8 cellular contexts compared by ENCODE assay signal in genomic region chr1:152495066-152495675, GRCh38. TPM values are rescaled to one million over a fixed set of nuclear protein-coding genes. Genes with fewer than 3 reads are reported as not detected.
A peak's percentile ranks its signal among the peaks of the same experiment; 100 is the strongest.
DNase-seq lines count a peak whose midpoint lies in the region; ATAC-seq, FAIRE-seq and TF ChIP-seq lines count a peak whose summit lies in the region.

No MANE protein-coding gene starts in this region.

- H3T11ph ChIP-seq in H9 (ENCODE audit: low read length), result no peak overlapping the region

- TF ChIP-seq CTCF in Caco-2 (IDR thresholded peaks at IDR 0.05; ENCODE audit: insufficient read depth in 1 of 2, low read depth in 1 of 2, low read length in 1 of 2, severe bottlenecking in 1 of 2, unreplicated experiment in 1 of 2) (peak; percentile 72 to 77), Panc1 (IDR thresholded peaks at IDR 0.05) (peak; percentile 78), fibroblast of villous mesenchyme (IDR thresholded peaks at IDR 0.05; ENCODE audit: insufficient read depth, low read depth, low read length) (peak; percentile 33), mesothelial cell of epicardium (IDR thresholded peaks at IDR 0.05; ENCODE audit: unreplicated experiment) (no peak), H9 (conservative IDR thresholded peaks at IDR 0.05) (no peak)

- no peak overlapping the region for H3K4ac ChIP-seq in H9 (ENCODE audit: low read depth, low read length)

- H3K56ac ChIP-seq in H9 (ENCODE audit: insufficient read length, low read depth, low read length), result no peak overlapping the region

- H2AK5ac ChIP-seq in H9 (ENCODE audit: insufficient read length, low read length), result no peak overlapping the region

- H3K23ac ChIP-seq in H9 (ENCODE audit: insufficient read length, low read depth, low read length), result no peak overlapping the region

- no peaks in the 10 kb centered on the region for H3K79me2 ChIP-seq in H9 (ENCODE audit: insufficient read depth, low read length)

- no peaks in the 10 kb centered on the region for H3K79me1 ChIP-seq in H9 (ENCODE audit: insufficient read depth, low read depth, low read length, poor library complexity, severe bottlenecking)

- in situ Hi-C loops in Panc1 (cut with HindIII; ENCODE audit: low pct_unique_long_range_greater_than_20kb, low sequenced_read_pairs), result no loop called here

- H3K36me3 Mint-ChIP-seq in Caco-2 (ENCODE audit: insufficient read depth, unreplicated experiment), result no peaks in the 10 kb centered on the region
- H3K36me3 Mint-ChIP-seq in mesothelial cell of epicardium, result peaks cover 3% of the 10 kb centered on the region
- H3K36me3 Mint-ChIP-seq in H9 (ENCODE audit: insufficient read depth in 1 of 3, low read depth in 3 of 3), result peaks cover 0 to 24% (median 10%) of the 10 kb centered on the region in 3 experiments; a peak in 6 of 7 replicates

- H3K9me3 ChIP-seq in Caco-2 (no peaks in the 10 kb centered on the region), Panc1 (ENCODE audit: control insufficient read depth, insufficient read depth, low read depth, low read length) (no peaks in the 10 kb centered on the region), H9 (ENCODE audit: control insufficient read depth, low read depth, low read length) (peaks cover 75% of the 10 kb centered on the region)

- H3K4me1 Mint-ChIP-seq in Caco-2 (ENCODE audit: low read depth, unreplicated experiment), result no peaks in the 10 kb centered on the region
- H3K4me1 Mint-ChIP-seq in mesothelial cell of epicardium, result no peaks in the 10 kb centered on the region
- no peaks in the 10 kb centered on the region for H3K4me1 Mint-ChIP-seq in H9

- CTCF ChIA-PET in Caco-2 (lab: Charles Lee) (interaction anchor here (0.6 to 1.2 kb wide), 2 partner anchors 38 to 43 kb away, joined by 3 to 5 read pairs; no protein-coding TSS in a partner anchor), Panc1 (lab: Charles Lee) (no interaction called here)

- ATAC-seq in Panc1 (peak; percentile 62; the same call in 1 of the 2 replicates), GM21381 (IDR thresholded peaks at IDR 0.05; ENCODE audit: unreplicated experiment) (no peak)

- no peak overlapping the region for H4K5ac ChIP-seq in H9 (ENCODE audit: insufficient read length, low read depth, low read length)

- no peak overlapping the region for H2BK120ac ChIP-seq in H9 (ENCODE audit: low read depth, low read length, poor library complexity, severe bottlenecking)

- H2BK15ac ChIP-seq in H9 (ENCODE audit: low read depth, low read length), result no peak overlapping the region

- no peaks in the 10 kb centered on the region for H3K36me3 ChIP-seq in Caco-2 (ENCODE audit: control insufficient read depth, insufficient read depth, low read length)
- H3K36me3 ChIP-seq in Panc1 (ENCODE audit: control insufficient read depth, insufficient read depth, low read length), result no peaks in the 10 kb centered on the region

- intact Hi-C loops in Caco-2 (cut with micrococcal nuclease; ENCODE audit: unreplicated experiment), result no loop called here
- intact Hi-C loops in Panc1 (cut with micrococcal nuclease; ENCODE audit: unreplicated experiment), result no loop called here

- no peaks in the 10 kb centered on the region for H3K4me1 ChIP-seq in Caco-2
- H3K4me1 ChIP-seq in Panc1 (ENCODE audit: control insufficient read depth, insufficient read depth, low read length), result no peaks in the 10 kb centered on the region
- no peaks in the 10 kb centered on the region for H3K4me1 ChIP-seq in H9 (ENCODE audit: insufficient read depth, low read length)

- no peak overlapping the region for H3K4me3 ChIP-seq in Caco-2 (ENCODE audit: low read depth, low read length)
- no peak overlapping the region for H3K4me3 ChIP-seq in Panc1 (ENCODE audit: low read depth in 2 of 2, low read length in 2 of 2)
- no peak overlapping the region for H3K4me3 ChIP-seq in fibroblast of villous mesenchyme (ENCODE audit: low read depth, low read length)

- H3K9ac ChIP-seq in H9 (ENCODE audit: extremely low read depth, insufficient read length, low read length), result no peak overlapping the region

- no TSS peak for BruUV-seq in Caco-2 (replicated peaks; lab: Mats Ljungman, UMichigan)
- BruUV-seq in Panc1 (replicated peaks; lab: Mats Ljungman, UMichigan), result no TSS peak

- H3K18ac ChIP-seq in H9 (ENCODE audit: insufficient read length, low read depth, low read length), result no peak overlapping the region

- H3K23me2 ChIP-seq in H9 (ENCODE audit: insufficient read length, low read depth, low read length, poor library complexity, severe bottlenecking), result no peaks in the 10 kb centered on the region

- no peak overlapping the region for H2BK20ac ChIP-seq in H9 (ENCODE audit: low read depth, low read length, poor library complexity, severe bottlenecking)

- H3K27me3 ChIP-seq in Caco-2 (replicated peaks; ENCODE audit: control insufficient read depth, insufficient read depth, low read length) (no peaks in the 10 kb centered on the region), Panc1 (ENCODE audit: control insufficient read depth, insufficient read depth, low read length) (no peaks in the 10 kb centered on the region; the same call in 1 of the 2 replicates), H9 (ENCODE audit: insufficient read depth, low read length) (no peaks in the 10 kb centered on the region)

- H4K20me1 ChIP-seq in H9 (ENCODE audit: control insufficient read depth, insufficient read depth, insufficient read length), result no peaks in the 10 kb centered on the region

- H3K4me2 ChIP-seq in H9 (ENCODE audit: insufficient read depth, insufficient read length, low read length), result no peak overlapping the region

- TF ChIP-seq POLR2A in GM12891 (IDR thresholded peaks at IDR 0.05; ENCODE audit: low read depth, low read length), result no peak

- no peak overlapping the region for H2AFZ ChIP-seq in H9 (ENCODE audit: low read length)

- no peak for FAIRE-seq in GM12891 (lab: Jason Lieb, UNC)

- no CpG with 5 or more reads among the region's 4 CpGs for WGBS in H9 (ENCODE audit: extremely low coverage, insufficient read length, low lambda C conversion rate)

- H3K27me3 Mint-ChIP-seq in Caco-2 (ENCODE audit: insufficient read depth, unreplicated experiment) (no peaks in the 10 kb centered on the region), mesothelial cell of epicardium (ENCODE audit: low read depth) (no peaks in the 10 kb centered on the region), H9 (ENCODE audit: low read depth) (no peaks in the 10 kb centered on the region; the same call in 1 of the 2 replicates)

- POLR2A ChIA-PET in Caco-2 (lab: Charles Lee) (no interaction called here), Panc1 (lab: Charles Lee) (no interaction called here)

- H3K27ac ChIP-seq in Panc1 (ENCODE audit: low read length) (no peak overlapping the region), H9 (ENCODE audit: insufficient read length, low read depth, low read length) (no peak overlapping the region)

- no peak overlapping the region for H4K8ac ChIP-seq in H9 (replicated peaks; ENCODE audit: insufficient read length, low read depth, low read length)

- DNase-seq in Caco-2 (peak; percentile 56 to 67), GM12891 (ENCODE audit: insufficient read length, low spot score) (peak; percentile 35), Panc1 (ENCODE audit: low read depth, low spot score) (no peak), fibroblast of villous mesenchyme (ENCODE audit: low read depth) (no peak), mesothelial cell of epicardium (ENCODE audit: low spot score in 2 of 2, unreplicated experiment in 2 of 2) (no peak), H9 (no peak), HuH-7.5 (ENCODE audit: low spot score) (no peak)

- no peak overlapping the region for H2BK5ac ChIP-seq in H9 (ENCODE audit: insufficient read length, low read length)

- H3K14ac ChIP-seq in H9 (ENCODE audit: insufficient read depth, low read length), result no peak overlapping the region

- H3K27ac Mint-ChIP-seq in Caco-2 (ENCODE audit: unreplicated experiment) (no peak overlapping the region), mesothelial cell of epicardium (no peak overlapping the region), H9 (no peak overlapping the region)

- no peak overlapping the region for H2BK12ac ChIP-seq in H9 (ENCODE audit: insufficient read length, low read depth, low read length)

- H4K91ac ChIP-seq in H9 (ENCODE audit: insufficient read length, low read depth, low read length), result no peak overlapping the region

- H3K4me3 Mint-ChIP-seq in Caco-2 (ENCODE audit: unreplicated experiment) (no peak overlapping the region), mesothelial cell of epicardium (no peak overlapping the region), H9 (no peak overlapping the region)

- H3K9me3 Mint-ChIP-seq in Caco-2 (ENCODE audit: unreplicated experiment) (no peaks in the 10 kb centered on the region), mesothelial cell of epicardium (peaks cover 40% of the 10 kb centered on the region), H9 (peaks cover 74 to 79% of the 10 kb centered on the region in 2 experiments)

TF ChIP-seq in GM12891, 5 proteins besides CTCF, POLR2A, EP300 and RAD21:
- no peak for TF ChIP-seq TAF1 (IDR thresholded peaks at IDR 0.05; ENCODE audit: low read depth, low read length)
- TF ChIP-seq SPI1 (IDR thresholded peaks at IDR 0.05; ENCODE audit: low read depth, low read length), result no peak
- TF ChIP-seq POLR2AphosphoS5 (IDR thresholded peaks at IDR 0.05; ENCODE audit: low read depth, low read length), result no peak
- no peak for TF ChIP-seq POU2F2 (IDR thresholded peaks at IDR 0.05; ENCODE audit: low read depth, low read length)
- no peak for TF ChIP-seq PAX5 (IDR thresholded peaks at IDR 0.05; ENCODE audit: insufficient read depth, low read length, severe bottlenecking)

RNA-seq across cellular contexts. Expression of gene LCE5A, which starts 15.4 kb away (rescaled TPM):
- total RNA-seq in Caco-2 (2022) (not detected in 2 replicates), Panc1 (2021; ENCODE audit: unreplicated experiment) (not detected), fibroblast of villous mesenchyme (not detected in 2 replicates), mesothelial cell of epicardium (not detected in 3 replicates), H9 (2021) (not detected in 2 replicates)
- polyA plus RNA-seq in GM12891 (2012; ENCODE audit: low read depth, missing spikeins), result not detected
- not detected for polyA plus RNA-seq in Panc1 (2012; ENCODE audit: insufficient read length)

RNA-seq across cellular contexts. Expression of gene CRCT1, which starts 19.1 kb away (rescaled TPM):
- total RNA-seq in Caco-2 (2022) (not detected in 2 replicates), Panc1 (2021; ENCODE audit: unreplicated experiment) (not detected), fibroblast of villous mesenchyme (not detected in 2 replicates), mesothelial cell of epicardium (not detected in 3 replicates), H9 (2021) (not detected in 2 replicates)
- not detected for polyA plus RNA-seq in GM12891 (2012; ENCODE audit: low read depth, missing spikeins)
- not detected for polyA plus RNA-seq in Panc1 (2012; ENCODE audit: insufficient read length)

Comparison
In these comparisons a context has a peak if more than half of its experiments do, and no peak if none do; other contexts are left out.
1. DNase-seq: peak in Caco-2 (2 of 2) and GM12891 (single experiment); none in Panc1 (single experiment), fibroblast of villous mesenchyme (single experiment), mesothelial cell of epicardium (0 of 2), H9 (single experiment) and HuH-7.5 (single experiment).
2. CTCF ChIP-seq: peak in Caco-2 (2 of 2), Panc1 (single experiment) and fibroblast of villous mesenchyme (single experiment); none in mesothelial cell of epicardium (single experiment) and H9 (single experiment).